ENCODE assay signal across 21 cellular contexts in the genomic region with DNA sequence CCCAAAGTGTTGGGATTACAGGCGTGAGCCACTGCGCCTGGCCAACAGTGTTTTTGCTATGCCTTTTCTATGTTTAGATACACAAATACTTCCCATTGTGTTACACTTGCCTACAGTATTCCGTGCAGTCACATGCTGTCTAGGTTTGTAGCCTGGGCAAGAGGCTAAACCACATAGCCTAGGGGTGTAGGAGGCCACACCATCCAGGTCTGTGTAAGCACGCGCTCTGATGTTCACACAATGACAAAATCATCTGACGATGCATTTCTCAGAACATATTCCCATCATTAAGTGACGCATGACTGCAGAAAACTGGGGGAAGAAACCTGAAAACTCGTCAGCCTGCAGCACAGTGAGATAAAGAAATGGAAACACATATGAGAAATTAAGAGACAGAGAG. TPM values are rescaled to one million over a fixed set of nuclear protein-coding genes. Genes with fewer than 3 reads are reported as not detected.
A peak's percentile ranks its signal among the peaks of the same experiment; 100 is the strongest.
DNase-seq lines count a peak whose midpoint lies in the region; ATAC-seq and TF ChIP-seq lines count a peak whose summit lies in the region.
"Had no signal": no experiment of that assay in that cellular context is flagged by ENCODE, and none has a peak within 500 bp of the region (broad histone marks: within the 10 kb centered on the region; RNA-seq: fewer than 3 reads in every experiment).

No MANE protein-coding gene starts in this region.

- H4K91ac ChIP-seq in H9 (ENCODE audit: insufficient read length, low read depth, low read length): no peak overlapping the region

- peaks cover 5% of the 10 kb centered on the region for H3K27me3 ChIP-seq in BJ (ENCODE audit: control insufficient read depth, insufficient read depth, low read length)
- no peaks in the 10 kb centered on the region for H3K27me3 ChIP-seq in H9 (ENCODE audit: insufficient read depth, low read length)
- H3K27me3 ChIP-seq in SJSA1 (replicated peaks): no peaks in the 10 kb centered on the region

- no peaks in the 10 kb centered on the region for H3K36me3 Mint-ChIP-seq in H9 (ENCODE audit: insufficient read depth in 1 of 3, low read depth in 3 of 3)
- H3K36me3 Mint-ChIP-seq: CD4-positive, alpha-beta memory T cell had no signal

- intact Hi-C loops in left colon (cut with DNase I, micrococcal nuclease): no loop called here

- H3K18ac ChIP-seq in H9 (ENCODE audit: insufficient read length, low read depth, low read length): no peak overlapping the region

- no peaks in the 10 kb centered on the region for H3K23me2 ChIP-seq in H9 (ENCODE audit: insufficient read length, low read depth, low read length, poor library complexity, severe bottlenecking)

- no peak overlapping the region for H3K23ac ChIP-seq in H9 (ENCODE audit: insufficient read length, low read depth, low read length)

- H3K14ac ChIP-seq in H9 (ENCODE audit: insufficient read depth, low read length): no peak overlapping the region

- H3K4me1 Mint-ChIP-seq in H9: no peaks in the 10 kb centered on the region
- H3K4me1 Mint-ChIP-seq: CD4-positive, alpha-beta memory T cell; GM23338 had no signal

- H2BK5ac ChIP-seq in H9 (ENCODE audit: insufficient read length, low read length): no peak overlapping the region

- no peak overlapping the region for H3K27ac Mint-ChIP-seq in H9
- H3K27ac Mint-ChIP-seq: CD4-positive, alpha-beta memory T cell; GM23338; HFFc6 had no signal

- no peak overlapping the region for H3K9ac ChIP-seq in H9 (ENCODE audit: extremely low read depth, insufficient read length, low read length)

- no peaks in the 10 kb centered on the region for H3K79me2 ChIP-seq in H9 (ENCODE audit: insufficient read depth, low read length)

- POLR2A ChIA-PET in BJ (lab: Charles Lee): no interaction called here

- ATAC-seq in left colon: no peak
- ATAC-seq in GM18511 (IDR thresholded peaks at IDR 0.05; ENCODE audit: unreplicated experiment): no peak
- ATAC-seq: A549, GM12878, GM23338 had no signal

- H3K9me3 Mint-ChIP-seq in H9: peaks cover 0 to 3% of the 10 kb centered on the region in 2 experiments; a peak in 1 of 5 replicates
- H3K9me3 Mint-ChIP-seq: GM23338, HFFc6 had no signal

- no peak overlapping the region for H2BK120ac ChIP-seq in H9 (ENCODE audit: low read depth, low read length, poor library complexity, severe bottlenecking)

- H3K56ac ChIP-seq in H9 (ENCODE audit: insufficient read length, low read depth, low read length): no peak overlapping the region

- no peak overlapping the region for H2BK15ac ChIP-seq in H9 (ENCODE audit: low read depth, low read length)

- H3K27ac ChIP-seq in H9 (ENCODE audit: insufficient read length, low read depth, low read length): no peak overlapping the region
- H3K27ac ChIP-seq in SJSA1: peak overlapping the region; percentile 43; the same call in 1 of the 2 replicates
- H3K27ac ChIP-seq: A549 had no signal

- WGBS in H9 (ENCODE audit: extremely low coverage, insufficient read length, low lambda C conversion rate): no CpG with 5 or more reads among the region's 8 CpGs

- H3K27me3 Mint-ChIP-seq in H9 (ENCODE audit: low read depth): peaks cover 49% of the 10 kb centered on the region

- H4K8ac ChIP-seq in H9 (replicated peaks; ENCODE audit: insufficient read length, low read depth, low read length): no peak overlapping the region

- no peak for TF ChIP-seq CTCF in BJ (IDR thresholded peaks at IDR 0.05; ENCODE audit: insufficient read depth, low read depth, low read length)
- no peak for TF ChIP-seq CTCF in H9 (conservative IDR thresholded peaks at IDR 0.05)

- no peak overlapping the region for H2BK20ac ChIP-seq in H9 (ENCODE audit: low read depth, low read length, poor library complexity, severe bottlenecking)

- H3K9me3 ChIP-seq in H9 (ENCODE audit: control insufficient read depth, low read depth, low read length) (no peaks in the 10 kb centered on the region), SJSA1 (replicated peaks) (no peaks in the 10 kb centered on the region)
- H3K9me3 ChIP-seq: BE2C, HAP-1 had no signal

- CTCF ChIA-PET in BJ (lab: Yijun Ruan, JAX): no interaction called here

- DNase-seq in BJ (ENCODE audit: low read depth): peak; percentile 88
- DNase-seq in H9: peak; percentile 5
- DNase-seq in SJSA1 (ENCODE audit: low read depth in 1 of 2, low spot score in 2 of 2): peak in 1 of 2 experiments; percentile 53
- DNase-seq in left colon: no peak
- no peak for DNase-seq in HPDE6-E6E7 (ENCODE audit: extremely low spot score)
- DNase-seq: 8988T; ACHN; AML-193; BE2C; C1 segment of cervical spinal cord; Calu3; CD4-positive, alpha-beta memory T cell; COR-L47; DMS53; DMS79 treated with DMSO at 0.1 percent for 48 hours; HFFc6 had no signal

- H3K4ac ChIP-seq in H9 (ENCODE audit: low read depth, low read length): no peak overlapping the region

- H3K36me3 ChIP-seq in BJ (ENCODE audit: control insufficient read depth, insufficient read depth, low read length) (no peaks in the 10 kb centered on the region), SJSA1 (no peaks in the 10 kb centered on the region)
- H3K36me3 ChIP-seq: BE2C, HAP-1 had no signal

- H4K20me1 ChIP-seq in H9 (ENCODE audit: control insufficient read depth, insufficient read depth, insufficient read length): no peaks in the 10 kb centered on the region

- no peak overlapping the region for H2AFZ ChIP-seq in H9 (ENCODE audit: low read length)
- H2AFZ ChIP-seq: GM23338 had no signal

- H3T11ph ChIP-seq in H9 (ENCODE audit: low read length): no peak overlapping the region

- no peak overlapping the region for H2BK12ac ChIP-seq in H9 (ENCODE audit: insufficient read length, low read depth, low read length)

- no peaks in the 10 kb centered on the region for H3K79me1 ChIP-seq in H9 (ENCODE audit: insufficient read depth, low read depth, low read length, poor library complexity, severe bottlenecking)

- H3K4me3 ChIP-seq in BJ (ENCODE audit: low read depth, low read length): no peak overlapping the region
- no peak overlapping the region for H3K4me3 ChIP-seq in SJSA1
- H3K4me3 ChIP-seq: A549, GM12878, GM23338, HAP-1 had no signal

- no peak overlapping the region for H4K5ac ChIP-seq in H9 (ENCODE audit: insufficient read length, low read depth, low read length)

- H3K4me2 ChIP-seq in H9 (ENCODE audit: insufficient read depth, insufficient read length, low read length): no peak overlapping the region
- H3K4me2 ChIP-seq: A549, GM23338 had no signal

- H3K4me1 ChIP-seq in H9 (ENCODE audit: insufficient read depth, low read length): no peaks in the 10 kb centered on the region
- H3K4me1 ChIP-seq in SJSA1 (replicated peaks): peaks cover 29% of the 10 kb centered on the region
- H3K4me1 ChIP-seq: A549, BE2C, HAP-1 had no signal

- no peak overlapping the region for H3K4me3 Mint-ChIP-seq in H9
- H3K4me3 Mint-ChIP-seq: CD4-positive, alpha-beta memory T cell; GM23338; HFFc6 had no signal

- H2AK5ac ChIP-seq in H9 (ENCODE audit: insufficient read length, low read length): no peak overlapping the region

RNA-seq across cellular contexts. Expression of gene TWIST2, which starts 46.1 kb away (rescaled TPM):
- 110 and 127 TPM in 2 replicates for polyA plus RNA-seq in BJ (2011; rRNA removed)
- 77.4 and 88.7 TPM in 2 replicates for polyA minus RNA-seq in BJ (2011; rRNA and poly(A)+ RNA removed)
- total RNA-seq in H9 (2021): 0.22 and 0.33 TPM in 2 replicates
- total RNA-seq in SJSA1 (2014; rRNA removed; shearing (Covaris generic)): 32.6 and 33.9 TPM in 2 replicates
- total RNA-seq in left colon: 1 to 10 TPM; 1.7 to 4.2 TPM
- total RNA-seq: Calu3; CD4-positive, alpha-beta memory T cell; GM12878 had no signal
- polyA plus RNA-seq: CD4-positive, alpha-beta memory T cell; GM12878 had no signal

Comparison
In these comparisons a context has a peak if more than half of its experiments do, and no peak if none do; other contexts are left out.
1. DNase-seq: peak in BJ (single experiment) and H9 (single experiment); none in left colon (0 of 2) and HPDE6-E6E7 (single experiment).